8 cellular contexts compared by ENCODE assay signal in genomic region chr1:248804771-248805681, GRCh38. TPM values are rescaled to one million over a fixed set of nuclear protein-coding genes. Genes with fewer than 3 reads are reported as not detected.
DNase-seq lines count a peak whose midpoint lies in the region; ATAC-seq and TF ChIP-seq lines count a peak whose summit lies in the region.

No MANE protein-coding gene starts in this region.

- H3K27me3 ChIP-seq in cardiac muscle cell: no peaks in the 10 kb centered on the region

- no peak overlapping the region for H3K4me3 ChIP-seq in cardiac muscle cell

- peaks cover 9% of the 10 kb centered on the region for H3K4me1 ChIP-seq in cardiac muscle cell (ENCODE audit: low read depth)

- no peaks in the 10 kb centered on the region for H3K36me3 ChIP-seq in cardiac muscle cell

- no peaks in the 10 kb centered on the region for H3K9me3 ChIP-seq in cardiac muscle cell (ENCODE audit: low read depth)

- peak overlapping the region; percentile 32 for H3K27ac ChIP-seq in cardiac muscle cell

- peak; percentile 96 for DNase-seq in GF-D8 (lab: John Stamatoyannopoulos, UW)
- peak in 1 of 2 donors; percentile 22 for DNase-seq in cardiac muscle cell (ENCODE audit: low read depth in 1 of 2, low spot score in 1 of 2)
- DNase-seq in activated CD4-positive, alpha-beta T cell treated with anti-CD3 and anti-CD28 coated beads, Interleukin-2, amount 50 U/mL, for 48 hours: no peak
- DNase-seq in NCI-H1694 treated with DMSO at 0.1 percent for 48 hours (lab: John Stamatoyannopoulos, UW): no peak
- DNase-seq in stimulated activated CD4-positive, alpha-beta T cell treated with anti-CD3 and anti-CD28 coated beads, Interleukin-15, amount 100 ng/mL, for 24 hours: no peak
- no peak for DNase-seq in HCEC 1CT

- no peak for TF ChIP-seq CTCF in cardiac muscle cell (IDR thresholded peaks at IDR 0.05; ENCODE audit: low read depth, low read length)

- ATAC-seq in GM21360 (IDR thresholded peaks at IDR 0.05; ENCODE audit: unreplicated experiment): peak; percentile 90
- ATAC-seq in HG03521 (IDR thresholded peaks at IDR 0.05; ENCODE audit: unreplicated experiment): peak; percentile 72

RNA-seq across cellular contexts. Expression of gene SH3BP5L, which starts 20.7 kb away (rescaled TPM):
- 34.8 and 39.7 TPM in 2 replicates for total RNA-seq in cardiac muscle cell
- 11.0 and 14.1 TPM in 2 replicates for polyA plus RNA-seq in cardiac muscle cell

RNA-seq across cellular contexts. Expression of gene ZNF672, which starts 33.0 kb away (rescaled TPM):
- total RNA-seq in cardiac muscle cell: 66.3 and 72.5 TPM in 2 replicates
- 56.1 and 59.2 TPM in 2 replicates for polyA plus RNA-seq in cardiac muscle cell

RNA-seq across cellular contexts. Expression of gene LYPD8, which starts 49.5 kb away (rescaled TPM):
- not detected in 2 replicates for total RNA-seq in cardiac muscle cell
- not detected in 2 replicates for polyA plus RNA-seq in cardiac muscle cell

RNA-seq across cellular contexts. Expression of gene ZNF692, which starts 53.9 kb away (rescaled TPM):
- 101 and 128 TPM in 2 replicates for total RNA-seq in cardiac muscle cell
- polyA plus RNA-seq in cardiac muscle cell: 98.9 and 109 TPM in 2 replicates
